Comparison of ENCODE assay signal across 17 cellular contexts in genomic region chr9:69427286-69427685, GRCh38.
"Had no signal": no experiment of that assay in that cellular context is flagged by ENCODE, and none has a peak within 500 bp of the region (broad histone marks: within the 10 kb centered on the region; RNA-seq: fewer than 3 reads in every experiment).

No MANE protein-coding gene starts in this region.

- H3K27me3 ChIP-seq: breast epithelium, esophagus squamous epithelium, left lung, upper lobe of left lung had no signal

- H3K79me2 ChIP-seq: parathyroid adenoma had no signal

- ATAC-seq: activated T-cell treated with anti-CD3 and anti-CD28 coated beads, Interleukin-2, amount 50 U/mL, for 72 hours; left lung; naive thymus-derived CD4-positive, alpha-beta T cell had no signal

- H3K9ac ChIP-seq: parathyroid adenoma had no signal

- H3K27ac Mint-ChIP-seq: activated T-cell treated with anti-CD3 and anti-CD28 coated beads, Interleukin-2, amount 50 U/mL, for 72 hours; memory B cell; naive thymus-derived CD4-positive, alpha-beta T cell had no signal

- H3K36me3 Mint-ChIP-seq: memory B cell; naive thymus-derived CD4-positive, alpha-beta T cell had no signal

- H3K36me3 ChIP-seq: breast epithelium, esophagus squamous epithelium, left lung, neutrophil, upper lobe of left lung had no signal

- H2AFZ ChIP-seq: parathyroid adenoma had no signal

- H3K9me3 ChIP-seq: breast epithelium, esophagus squamous epithelium, left lung, neutrophil, upper lobe of left lung had no signal

- H3K27ac ChIP-seq: breast epithelium, esophagus squamous epithelium, left lung, neutrophil, parathyroid adenoma, upper lobe of left lung had no signal

- H3K4me3 Mint-ChIP-seq: activated T-cell treated with anti-CD3 and anti-CD28 coated beads, Interleukin-2, amount 50 U/mL, for 72 hours; memory B cell; naive thymus-derived CD4-positive, alpha-beta T cell had no signal

- H3K4me1 ChIP-seq: breast epithelium, esophagus squamous epithelium, left lung, parathyroid adenoma, upper lobe of left lung had no signal

- DNase-seq: activated CD4-positive, alpha-beta T cell treated with anti-CD3 and anti-CD28 coated beads, Interleukin-2, amount 50 U/mL, for 4 hours; activated effector memory CD4-positive, alpha-beta T cell treated with anti-CD3 and anti-CD28 coated beads, Interleukin-2, amount 50 U/mL, for 16 hours; activated naive CD4-positive, alpha-beta T cell treated with anti-CD3 and anti-CD28 coated beads, Interleukin-2, amount 50 U/mL, for 16 hours; activated T-cell treated with anti-CD3 and anti-CD28 coated beads, Interleukin-2, amount 50 U/mL, for 72 hours; cerebellar nuclear complex; effector CD8-positive, alpha-beta T cell; esophagus squamous epithelium; left lung; naive thymus-derived CD4-positive, alpha-beta T cell; stimulated activated CD4-positive, alpha-beta T cell treated with anti-CD3 and anti-CD28 coated beads, Interleukin-1b, Interleukin-23, amount 100 ng/mL, for 48 hours; stimulated activated naive CD4-positive, alpha-beta T cell treated with Interleukin-2 at 50 U/mL for 16 hours; SW 1271; upper lobe of left lung had no signal

- H3K9me3 Mint-ChIP-seq: activated T-cell treated with anti-CD3 and anti-CD28 coated beads, Interleukin-2, amount 50 U/mL, for 72 hours; memory B cell; naive thymus-derived CD4-positive, alpha-beta T cell had no signal

- H3K4me3 ChIP-seq: breast epithelium, esophagus squamous epithelium, left lung, upper lobe of left lung had no signal
